ENCODE assay signal across 17 cellular contexts in the genomic region with DNA sequence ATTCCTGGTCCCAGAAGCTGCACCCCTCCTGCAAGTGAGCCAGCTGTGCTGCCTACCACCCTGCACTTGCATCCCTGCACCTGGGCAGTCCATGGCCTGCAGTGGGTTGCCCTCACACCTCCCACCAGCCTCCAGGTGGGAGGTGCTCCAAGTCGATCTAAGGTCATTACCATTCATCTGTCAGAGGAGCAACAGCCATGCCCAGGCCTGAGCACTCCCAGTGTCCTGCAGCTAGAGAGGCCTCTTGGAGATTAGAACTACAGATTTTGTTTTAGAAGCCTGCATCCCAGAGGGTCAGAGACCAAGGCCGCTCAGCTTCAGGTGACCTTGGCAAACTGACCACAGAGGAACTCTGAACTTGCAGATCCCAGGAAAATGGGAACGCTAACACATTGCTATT. TPM values are rescaled to one million over a fixed set of nuclear protein-coding genes. Genes with fewer than 3 reads are reported as not detected.
DNase-seq lines count a peak whose midpoint lies in the region; ATAC-seq, FAIRE-seq and TF ChIP-seq lines count a peak whose summit lies in the region.
"Had no signal": no experiment of that assay in that cellular context is flagged by ENCODE, and none has a peak within 500 bp of the region (broad histone marks: within the 10 kb centered on the region; RNA-seq: fewer than 3 reads in every experiment).

No MANE protein-coding gene starts in this region.

- H2AK5ac ChIP-seq in H9 (ENCODE audit: insufficient read length, low read length), result no peak overlapping the region

- no peak overlapping the region for H2BK120ac ChIP-seq in H9 (ENCODE audit: low read depth, low read length, poor library complexity, severe bottlenecking)

- H2AFZ ChIP-seq in H9 (ENCODE audit: low read length), result no peak overlapping the region
- H2AFZ ChIP-seq in parathyroid adenoma, result peak overlapping the region; percentile 56

- FAIRE-seq in kidney (lab: Jason Lieb, UNC), result no peak
- FAIRE-seq in small intestine (lab: Jason Lieb, UNC), result no peak
- FAIRE-seq: GM12892 had no signal

- H3K4me1 ChIP-seq in H9 (ENCODE audit: insufficient read depth, low read length) (peaks cover 8% of the 10 kb centered on the region; the same call in 1 of the 2 replicates), kidney (ENCODE audit: control insufficient read depth in 1 of 2, insufficient read depth in 1 of 2, low read depth in 1 of 2, low read length in 2 of 2) (peaks cover 0 to 5% of the 10 kb centered on the region in 2 donors), parathyroid adenoma (peaks cover 8% of the 10 kb centered on the region), small intestine (ENCODE audit: control insufficient read depth in 2 of 2, insufficient read depth in 1 of 2, low read depth in 1 of 2, low read length in 1 of 2) (no peaks in the 10 kb centered on the region)

- no peak overlapping the region for H2BK15ac ChIP-seq in H9 (ENCODE audit: low read depth, low read length)

- H3K4me3 ChIP-seq in kidney (ENCODE audit: low read length in 2 of 2), result no peak overlapping the region
- no peak overlapping the region for H3K4me3 ChIP-seq in parathyroid adenoma (ENCODE audit: low read depth, low read length)
- no peak overlapping the region for H3K4me3 ChIP-seq in small intestine (ENCODE audit: low read depth in 1 of 2, low read length in 2 of 2)
- H3K4me3 ChIP-seq: SK-N-MC had no signal

- no peak overlapping the region for H2BK5ac ChIP-seq in H9 (ENCODE audit: insufficient read length, low read length)

- H3K9me3 Mint-ChIP-seq in H9, result no peaks in the 10 kb centered on the region; a peak in 2 of 5 replicates

- H3K18ac ChIP-seq in H9 (ENCODE audit: insufficient read length, low read depth, low read length), result no peak overlapping the region

- H4K20me1 ChIP-seq in H9 (ENCODE audit: control insufficient read depth, insufficient read depth, insufficient read length), result no peaks in the 10 kb centered on the region

- H3K27ac Mint-ChIP-seq in H9, result peak overlapping the region in 2 of 3 experiments; percentile 56 to 76; a peak in 4 of 7 replicates

- H4K5ac ChIP-seq in H9 (ENCODE audit: insufficient read length, low read depth, low read length), result no peak overlapping the region

- TF ChIP-seq CTCF in H9 (conservative IDR thresholded peaks at IDR 0.05) (no peak), kidney (IDR thresholded peaks at IDR 0.05; ENCODE audit: borderline replicate concordance, extremely low read depth, insufficient read depth) (no peak), parathyroid adenoma (IDR thresholded peaks at IDR 0.05) (no peak)

- H3K23me2 ChIP-seq in H9 (ENCODE audit: insufficient read length, low read depth, low read length, poor library complexity, severe bottlenecking), result no peaks in the 10 kb centered on the region

- no peaks in the 10 kb centered on the region for H3K36me3 Mint-ChIP-seq in H9 (ENCODE audit: insufficient read depth in 1 of 3, low read depth in 3 of 3)

- H4K91ac ChIP-seq in H9 (ENCODE audit: insufficient read length, low read depth, low read length), result no peak overlapping the region

- H3K27me3 Mint-ChIP-seq in H9 (ENCODE audit: low read depth), result peaks cover 8% of the 10 kb centered on the region

- H4K8ac ChIP-seq in H9 (replicated peaks; ENCODE audit: insufficient read length, low read depth, low read length), result no peak overlapping the region

- no peak overlapping the region for H2BK12ac ChIP-seq in H9 (ENCODE audit: insufficient read length, low read depth, low read length)

- H3K9me3 ChIP-seq in H9 (ENCODE audit: control insufficient read depth, low read depth, low read length) (no peaks in the 10 kb centered on the region), kidney (ENCODE audit: control insufficient read depth in 1 of 2, low read length in 2 of 2) (no peaks in the 10 kb centered on the region), parathyroid adenoma (ENCODE audit: control insufficient read depth, low read length) (no peaks in the 10 kb centered on the region), small intestine (ENCODE audit: control insufficient read depth, low read depth) (no peaks in the 10 kb centered on the region)

- H3K4me1 Mint-ChIP-seq in H9, result peaks cover 29 to 36% of the 10 kb centered on the region in 2 experiments

- no peaks in the 10 kb centered on the region for H3K27me3 ChIP-seq in H9 (ENCODE audit: insufficient read depth, low read length)
- no peaks in the 10 kb centered on the region for H3K27me3 ChIP-seq in parathyroid adenoma (ENCODE audit: control insufficient read depth, insufficient read depth, low read length)
- no peaks in the 10 kb centered on the region for H3K27me3 ChIP-seq in small intestine (ENCODE audit: control insufficient read depth in 2 of 2, insufficient read depth in 2 of 2, low read length in 2 of 2)

- no peak overlapping the region for H3K9ac ChIP-seq in H9 (ENCODE audit: extremely low read depth, insufficient read length, low read length)
- no peak overlapping the region for H3K9ac ChIP-seq in kidney (ENCODE audit: low read length in 2 of 2)
- no peak overlapping the region for H3K9ac ChIP-seq in parathyroid adenoma

- no peak overlapping the region for H3K4ac ChIP-seq in H9 (ENCODE audit: low read depth, low read length)

- no peak overlapping the region for H3K14ac ChIP-seq in H9 (ENCODE audit: insufficient read depth, low read length)

- no peaks in the 10 kb centered on the region for H3K79me2 ChIP-seq in H9 (ENCODE audit: insufficient read depth, low read length)
- H3K79me2 ChIP-seq in parathyroid adenoma, result no peaks in the 10 kb centered on the region

- intact Hi-C loops in kidney (cut with DNase I), result no loop called here

- no peak overlapping the region for H3K27ac ChIP-seq in H9 (ENCODE audit: insufficient read length, low read depth, low read length)
- no peak overlapping the region for H3K27ac ChIP-seq in kidney (ENCODE audit: low read depth in 2 of 2, low read length in 2 of 2)
- H3K27ac ChIP-seq in parathyroid adenoma, result no peak overlapping the region
- no peak overlapping the region for H3K27ac ChIP-seq in small intestine (ENCODE audit: low read depth in 1 of 2, low read length in 1 of 2)
- H3K27ac ChIP-seq: C4-2B, SK-N-MC had no signal

- peak overlapping the region in 1 of 2 experiments; percentile 35; a peak in 1 of 5 replicates for H3K4me3 Mint-ChIP-seq in H9

- WGBS in H9 (ENCODE audit: extremely low coverage, insufficient read length, low lambda C conversion rate), result no CpG with 5 or more reads among the region's 3 CpGs
- WGBS in small intestine, 3 donors, result 69 to 75% (median 73%) methylated on average over 3 of the region's 3 CpGs

- ATAC-seq in GM18520 (IDR thresholded peaks at IDR 0.05; ENCODE audit: unreplicated experiment), result no peak

- no peak for DNase-seq in H9
- DNase-seq in RPMI8226, result peak; percentile 28
- peak; percentile 39 for DNase-seq in kidney
- DNase-seq in small intestine, result no peak
- no peak for DNase-seq in SIG-M5 (lab: John Stamatoyannopoulos, UW)
- DNase-seq in KG1 (lab: John Stamatoyannopoulos, UW), result no peak
- DNase-seq: DMS 273 treated with DMSO at 0.1 percent for 48 hours, Karpas-422, NCI-H1105, NCI-H1694 had no signal

- no peaks in the 10 kb centered on the region for H3K36me3 ChIP-seq in kidney (ENCODE audit: control insufficient read depth in 1 of 2, insufficient read depth in 2 of 2, low read length in 2 of 2)
- H3K36me3 ChIP-seq in parathyroid adenoma (ENCODE audit: control insufficient read depth, insufficient read depth, low read length), result no peaks in the 10 kb centered on the region
- H3K36me3 ChIP-seq in small intestine (ENCODE audit: control insufficient read depth in 2 of 2, insufficient read depth in 2 of 2, low read length in 2 of 2), result no peaks in the 10 kb centered on the region

- H3K4me2 ChIP-seq in H9 (ENCODE audit: insufficient read depth, insufficient read length, low read length) (no peak overlapping the region), parathyroid adenoma (ENCODE audit: low read length) (no peak overlapping the region)

- no peak overlapping the region for H3T11ph ChIP-seq in H9 (ENCODE audit: low read length)

- no peaks in the 10 kb centered on the region for H3K79me1 ChIP-seq in H9 (ENCODE audit: insufficient read depth, low read depth, low read length, poor library complexity, severe bottlenecking)

- no peak overlapping the region for H3K56ac ChIP-seq in H9 (ENCODE audit: insufficient read length, low read depth, low read length)

- no peak overlapping the region for H2BK20ac ChIP-seq in H9 (ENCODE audit: low read depth, low read length, poor library complexity, severe bottlenecking)

- no peak overlapping the region for H3K23ac ChIP-seq in H9 (ENCODE audit: insufficient read length, low read depth, low read length)

RNA-seq across cellular contexts. Expression of gene ZXDC, which starts 9.0 kb away (rescaled TPM):
- total RNA-seq in H9 (2021) (26.9 and 28.3 TPM in 2 replicates), kidney (44.8 TPM)
- polyA plus RNA-seq in kidney (ENCODE audit: insufficient read depth, low read depth, low replicate concordance) (11.4 TPM), small intestine (10 to 100 TPM in 2 of 3 donors, 1 to 10 TPM in 1; 10.0 to 15.9 (median 10.8) TPM)

RNA-seq across cellular contexts. Expression of gene UROC1, which starts 32.9 kb away (rescaled TPM):
- total RNA-seq in H9 (2021) (not detected in 2 replicates), kidney (not detected)
- polyA plus RNA-seq in kidney (ENCODE audit: insufficient read depth, low read depth, low replicate concordance) (not detected), small intestine (under 1 TPM in 1 of 3 donors, not detected in 2; 0.27 TPM)
- total RNA-seq: A673, Daoy had no signal

RNA-seq across cellular contexts. Expression of gene CHST13, which starts 39.3 kb away (rescaled TPM):
- total RNA-seq in H9 (2021), result 0.85 and 0.99 TPM in 2 replicates
- total RNA-seq in kidney, result 3.3 TPM
- 7.0 TPM for polyA plus RNA-seq in kidney (ENCODE audit: insufficient read depth, low read depth, low replicate concordance)
- 1 to 10 TPM in 1 of 3 donors, under 1 TPM in 2; 0.21 to 1.9 (median 0.89) TPM for polyA plus RNA-seq in small intestine
- total RNA-seq: A673, Daoy had no signal

Comparison
In these comparisons a context has a peak if more than half of its experiments do, and no peak if none do; other contexts are left out.
1. DNase-seq: peak in RPMI8226 (single experiment) and kidney (single experiment); none in H9 (single experiment), small intestine (single experiment), SIG-M5 (single experiment) and KG1 (single experiment).